Comparison of ENCODE assay signal across 13 cellular contexts in the genomic region with DNA sequence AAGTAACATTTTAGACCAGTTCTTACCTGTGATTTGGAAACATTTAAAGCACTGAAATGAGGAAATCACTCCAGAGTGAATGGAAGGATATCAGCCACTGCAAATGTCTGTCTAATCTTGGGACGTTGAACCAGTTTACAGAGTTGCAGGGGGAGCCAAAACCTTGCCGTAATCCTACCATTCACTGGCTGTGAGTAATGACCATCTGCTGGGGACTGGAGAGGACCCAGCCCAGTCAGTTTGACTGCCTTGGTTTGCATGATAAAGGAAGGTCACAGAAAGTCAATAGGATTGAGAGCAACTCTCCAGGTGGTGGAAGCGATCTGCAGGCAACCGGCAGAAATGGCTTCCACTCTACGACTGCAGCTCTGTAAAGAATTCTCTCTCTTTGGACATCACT.
A peak's percentile ranks its signal among the peaks of the same experiment; 100 is the strongest.
DNase-seq lines count a peak whose midpoint lies in the region; ATAC-seq and TF ChIP-seq lines count a peak whose summit lies in the region.
"Had no signal": no experiment of that assay in that cellular context is flagged by ENCODE, and none has a peak within 500 bp of the region (broad histone marks: within the 10 kb centered on the region; RNA-seq: fewer than 3 reads in every experiment).

No MANE protein-coding gene starts in this region.

- intact Hi-C loops in ovary (cut with DNase I), result no loop called here

- no peak overlapping the region for H3K4me3 ChIP-seq in ovary
- H3K4me3 ChIP-seq: BLaER1, gastrocnemius medialis, Peyer's patch had no signal

- H3K36me3 ChIP-seq in ovary, result no peaks in the 10 kb centered on the region
- H3K36me3 ChIP-seq: BLaER1, gastrocnemius medialis, Peyer's patch had no signal

- no peaks in the 10 kb centered on the region for H3K9me3 ChIP-seq in ovary
- H3K9me3 ChIP-seq: gastrocnemius medialis had no signal

- no peaks in the 10 kb centered on the region for H3K27me3 ChIP-seq in ovary
- H3K27me3 ChIP-seq: BLaER1, gastrocnemius medialis, Peyer's patch had no signal

- TF ChIP-seq CTCF in ovary (IDR thresholded peaks at IDR 0.05), result no peak

- H3K4me1 ChIP-seq in ovary (ENCODE audit: insufficient read depth), result peaks cover 2% of the 10 kb centered on the region
- H3K4me1 ChIP-seq: BLaER1, gastrocnemius medialis, Peyer's patch had no signal

- 51 to 67% (median 57%) methylated on average over 5 of the region's 5 CpGs for WGBS in ovary, 3 donors

- DNase-seq in DMS 273 (lab: John Stamatoyannopoulos, UW; ENCODE audit: unreplicated experiment) (peak; percentile 86), NCI-H2029 (lab: John Stamatoyannopoulos, UW) (peak; percentile 88), amniotic epithelial cell (ENCODE audit: low read depth) (peak; percentile 64), islet precursor cell (peak; percentile 78), ovary (no peak)
- DNase-seq: activated CD4-positive, alpha-beta memory T cell treated with anti-CD3 and anti-CD28 coated beads for 36 hours; amygdala; gastrocnemius medialis; Peyer's patch had no signal

- no peak overlapping the region for H3K27ac ChIP-seq in ovary
- H3K27ac ChIP-seq: BLaER1, gastrocnemius medialis, Peyer's patch had no signal

- TF ChIP-seq EP300 in ovary (IDR thresholded peaks at IDR 0.05), result no peak

- no peak for TF ChIP-seq POLR2A in ovary (IDR thresholded peaks at IDR 0.05)

- ATAC-seq in GM21447 (IDR thresholded peaks at IDR 0.05; ENCODE audit: unreplicated experiment) (no peak), GM19467 (IDR thresholded peaks at IDR 0.05; ENCODE audit: unreplicated experiment) (no peak), HG03469 (IDR thresholded peaks at IDR 0.05; ENCODE audit: unreplicated experiment) (no peak)
- ATAC-seq: gastrocnemius medialis had no signal

Comparison
In these comparisons a context has a peak if more than half of its experiments do, and no peak if none do; other contexts are left out.
1. DNase-seq: peak in DMS 273 (single experiment), NCI-H2029 (single experiment), amniotic epithelial cell (single experiment) and islet precursor cell (single experiment); none in ovary (0 of 5).